ENCODE assay signal across 1 cellular context in genomic region chr10:34486008-34486407, GRCh38.
TF ChIP-seq lines count a peak whose summit lies in the region.

No MANE protein-coding gene starts in this region.

TF ChIP-seq in GM23338, 12 proteins besides CTCF, POLR2A, EP300 and RAD21 (continued from another document):
- TF ChIP-seq ZNF462 (CRISPR knock-in tag; IDR thresholded peaks at IDR 0.05) (no peak), JUNB (IDR thresholded peaks at IDR 0.05; ENCODE audit: unreplicated experiment) (no peak), REST (IDR thresholded peaks at IDR 0.05; ENCODE audit: unreplicated experiment) (no peak), EZH2phosphoT487 (IDR thresholded peaks at IDR 0.05; ENCODE audit: unreplicated experiment) (no peak)
